ENCODE assay signal across 1 cellular context in the genomic region with DNA sequence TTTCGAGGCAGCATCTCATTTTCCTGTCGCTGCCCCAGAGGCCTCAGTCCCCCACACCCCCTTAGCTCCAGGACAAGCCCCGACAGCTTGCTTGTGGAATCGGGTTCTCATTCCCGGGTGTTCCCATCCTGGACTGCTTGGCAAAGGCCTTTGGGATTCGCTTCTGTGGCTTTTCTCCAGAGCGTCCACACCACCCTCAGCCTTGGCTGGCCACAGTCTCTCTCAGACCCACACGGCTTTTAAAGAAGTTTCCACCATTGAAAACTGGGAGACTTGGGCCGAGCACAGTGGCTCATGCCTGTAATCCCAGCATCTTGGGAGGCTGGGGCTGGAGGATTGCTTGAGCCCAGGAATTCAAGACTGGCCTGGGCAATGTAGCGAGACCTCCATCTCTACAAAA.
TF ChIP-seq lines count a peak whose summit lies in the region.

No MANE protein-coding gene starts in this region.

TF ChIP-seq in H1, 55 proteins besides CTCF, POLR2A, EP300 and RAD21:
- TF ChIP-seq ASH2L (IDR thresholded peaks at IDR 0.05; ENCODE audit: low read length) (no peak), RNF2 (IDR thresholded peaks at IDR 0.05; ENCODE audit: borderline replicate concordance, low read depth, low read length, missing control alignments, poor library complexity, severe bottlenecking) (no peak), EZH2 (IDR thresholded peaks at IDR 0.05; ENCODE audit: low read depth, low read length, severe bottlenecking) (no peak), TAF7 (optimal IDR thresholded peaks at IDR 0.05; ENCODE audit: borderline replicate concordance, low read depth, low read length) (no peak), SIRT6 (IDR thresholded peaks at IDR 0.05; ENCODE audit: low read length) (no peak), CHD2 (IDR thresholded peaks at IDR 0.05; ENCODE audit: low read length) (no peak), PHF8 (conservative IDR thresholded peaks at IDR 0.05; ENCODE audit: low read depth, low read length) (no peak), KDM5A (IDR thresholded peaks at IDR 0.05; ENCODE audit: low read length) (no peak), SRF (IDR thresholded peaks at IDR 0.05; ENCODE audit: low read depth, low read length) (no peak), BACH1 (IDR thresholded peaks at IDR 0.05; ENCODE audit: low read length) (no peak), GABPA (IDR thresholded peaks at IDR 0.05; ENCODE audit: borderline replicate concordance, insufficient read depth, low read length) (no peak)
- TF ChIP-seq, protein P1, sequence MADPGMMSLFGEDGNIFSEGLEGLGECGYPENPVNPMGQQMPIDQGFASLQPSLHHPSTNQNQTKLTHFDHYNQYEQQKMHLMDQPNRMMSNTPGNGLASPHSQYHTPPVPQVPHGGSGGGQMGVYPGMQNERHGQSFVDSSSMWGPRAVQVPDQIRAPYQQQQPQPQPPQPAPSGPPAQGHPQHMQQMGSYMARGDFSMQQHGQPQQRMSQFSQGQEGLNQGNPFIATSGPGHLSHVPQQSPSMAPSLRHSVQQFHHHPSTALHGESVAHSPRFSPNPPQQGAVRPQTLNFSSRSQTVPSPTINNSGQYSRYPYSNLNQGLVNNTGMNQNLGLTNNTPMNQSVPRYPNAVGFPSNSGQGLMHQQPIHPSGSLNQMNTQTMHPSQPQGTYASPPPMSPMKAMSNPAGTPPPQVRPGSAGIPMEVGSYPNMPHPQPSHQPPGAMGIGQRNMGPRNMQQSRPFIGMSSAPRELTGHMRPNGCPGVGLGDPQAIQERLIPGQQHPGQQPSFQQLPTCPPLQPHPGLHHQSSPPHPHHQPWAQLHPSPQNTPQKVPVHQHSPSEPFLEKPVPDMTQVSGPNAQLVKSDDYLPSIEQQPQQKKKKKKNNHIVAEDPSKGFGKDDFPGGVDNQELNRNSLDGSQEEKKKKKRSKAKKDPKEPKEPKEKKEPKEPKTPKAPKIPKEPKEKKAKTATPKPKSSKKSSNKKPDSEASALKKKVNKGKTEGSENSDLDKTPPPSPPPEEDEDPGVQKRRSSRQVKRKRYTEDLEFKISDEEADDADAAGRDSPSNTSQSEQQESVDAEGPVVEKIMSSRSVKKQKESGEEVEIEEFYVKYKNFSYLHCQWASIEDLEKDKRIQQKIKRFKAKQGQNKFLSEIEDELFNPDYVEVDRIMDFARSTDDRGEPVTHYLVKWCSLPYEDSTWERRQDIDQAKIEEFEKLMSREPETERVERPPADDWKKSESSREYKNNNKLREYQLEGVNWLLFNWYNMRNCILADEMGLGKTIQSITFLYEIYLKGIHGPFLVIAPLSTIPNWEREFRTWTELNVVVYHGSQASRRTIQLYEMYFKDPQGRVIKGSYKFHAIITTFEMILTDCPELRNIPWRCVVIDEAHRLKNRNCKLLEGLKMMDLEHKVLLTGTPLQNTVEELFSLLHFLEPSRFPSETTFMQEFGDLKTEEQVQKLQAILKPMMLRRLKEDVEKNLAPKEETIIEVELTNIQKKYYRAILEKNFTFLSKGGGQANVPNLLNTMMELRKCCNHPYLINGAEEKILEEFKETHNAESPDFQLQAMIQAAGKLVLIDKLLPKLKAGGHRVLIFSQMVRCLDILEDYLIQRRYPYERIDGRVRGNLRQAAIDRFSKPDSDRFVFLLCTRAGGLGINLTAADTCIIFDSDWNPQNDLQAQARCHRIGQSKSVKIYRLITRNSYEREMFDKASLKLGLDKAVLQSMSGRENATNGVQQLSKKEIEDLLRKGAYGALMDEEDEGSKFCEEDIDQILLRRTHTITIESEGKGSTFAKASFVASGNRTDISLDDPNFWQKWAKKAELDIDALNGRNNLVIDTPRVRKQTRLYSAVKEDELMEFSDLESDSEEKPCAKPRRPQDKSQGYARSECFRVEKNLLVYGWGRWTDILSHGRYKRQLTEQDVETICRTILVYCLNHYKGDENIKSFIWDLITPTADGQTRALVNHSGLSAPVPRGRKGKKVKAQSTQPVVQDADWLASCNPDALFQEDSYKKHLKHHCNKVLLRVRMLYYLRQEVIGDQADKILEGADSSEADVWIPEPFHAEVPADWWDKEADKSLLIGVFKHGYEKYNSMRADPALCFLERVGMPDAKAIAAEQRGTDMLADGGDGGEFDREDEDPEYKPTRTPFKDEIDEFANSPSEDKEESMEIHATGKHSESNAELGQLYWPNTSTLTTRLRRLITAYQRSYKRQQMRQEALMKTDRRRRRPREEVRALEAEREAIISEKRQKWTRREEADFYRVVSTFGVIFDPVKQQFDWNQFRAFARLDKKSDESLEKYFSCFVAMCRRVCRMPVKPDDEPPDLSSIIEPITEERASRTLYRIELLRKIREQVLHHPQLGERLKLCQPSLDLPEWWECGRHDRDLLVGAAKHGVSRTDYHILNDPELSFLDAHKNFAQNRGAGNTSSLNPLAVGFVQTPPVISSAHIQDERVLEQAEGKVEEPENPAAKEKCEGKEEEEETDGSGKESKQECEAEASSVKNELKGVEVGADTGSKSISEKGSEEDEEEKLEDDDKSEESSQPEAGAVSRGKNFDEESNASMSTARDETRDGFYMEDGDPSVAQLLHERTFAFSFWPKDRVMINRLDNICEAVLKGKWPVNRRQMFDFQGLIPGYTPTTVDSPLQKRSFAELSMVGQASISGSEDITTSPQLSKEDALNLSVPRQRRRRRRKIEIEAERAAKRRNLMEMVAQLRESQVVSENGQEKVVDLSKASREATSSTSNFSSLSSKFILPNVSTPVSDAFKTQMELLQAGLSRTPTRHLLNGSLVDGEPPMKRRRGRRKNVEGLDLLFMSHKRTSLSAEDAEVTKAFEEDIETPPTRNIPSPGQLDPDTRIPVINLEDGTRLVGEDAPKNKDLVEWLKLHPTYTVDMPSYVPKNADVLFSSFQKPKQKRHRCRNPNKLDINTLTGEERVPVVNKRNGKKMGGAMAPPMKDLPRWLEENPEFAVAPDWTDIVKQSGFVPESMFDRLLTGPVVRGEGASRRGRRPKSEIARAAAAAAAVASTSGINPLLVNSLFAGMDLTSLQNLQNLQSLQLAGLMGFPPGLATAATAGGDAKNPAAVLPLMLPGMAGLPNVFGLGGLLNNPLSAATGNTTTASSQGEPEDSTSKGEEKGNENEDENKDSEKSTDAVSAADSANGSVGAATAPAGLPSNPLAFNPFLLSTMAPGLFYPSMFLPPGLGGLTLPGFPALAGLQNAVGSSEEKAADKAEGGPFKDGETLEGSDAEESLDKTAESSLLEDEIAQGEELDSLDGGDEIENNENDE (IDR thresholded peaks at IDR 0.05; ENCODE audit: insufficient replicate concordance, low read length), result no peak
- TF ChIP-seq, protein P2, sequence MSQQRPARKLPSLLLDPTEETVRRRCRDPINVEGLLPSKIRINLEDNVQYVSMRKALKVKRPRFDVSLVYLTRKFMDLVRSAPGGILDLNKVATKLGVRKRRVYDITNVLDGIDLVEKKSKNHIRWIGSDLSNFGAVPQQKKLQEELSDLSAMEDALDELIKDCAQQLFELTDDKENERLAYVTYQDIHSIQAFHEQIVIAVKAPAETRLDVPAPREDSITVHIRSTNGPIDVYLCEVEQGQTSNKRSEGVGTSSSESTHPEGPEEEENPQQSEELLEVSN (IDR thresholded peaks at IDR 0.05), result no peak
- TF ChIP-seq, protein P3, sequence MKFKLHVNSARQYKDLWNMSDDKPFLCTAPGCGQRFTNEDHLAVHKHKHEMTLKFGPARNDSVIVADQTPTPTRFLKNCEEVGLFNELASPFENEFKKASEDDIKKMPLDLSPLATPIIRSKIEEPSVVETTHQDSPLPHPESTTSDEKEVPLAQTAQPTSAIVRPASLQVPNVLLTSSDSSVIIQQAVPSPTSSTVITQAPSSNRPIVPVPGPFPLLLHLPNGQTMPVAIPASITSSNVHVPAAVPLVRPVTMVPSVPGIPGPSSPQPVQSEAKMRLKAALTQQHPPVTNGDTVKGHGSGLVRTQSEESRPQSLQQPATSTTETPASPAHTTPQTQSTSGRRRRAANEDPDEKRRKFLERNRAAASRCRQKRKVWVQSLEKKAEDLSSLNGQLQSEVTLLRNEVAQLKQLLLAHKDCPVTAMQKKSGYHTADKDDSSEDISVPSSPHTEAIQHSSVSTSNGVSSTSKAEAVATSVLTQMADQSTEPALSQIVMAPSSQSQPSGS (IDR thresholded peaks at IDR 0.05; ENCODE audit: low read length), result no peak
